In the genomic region with DNA sequence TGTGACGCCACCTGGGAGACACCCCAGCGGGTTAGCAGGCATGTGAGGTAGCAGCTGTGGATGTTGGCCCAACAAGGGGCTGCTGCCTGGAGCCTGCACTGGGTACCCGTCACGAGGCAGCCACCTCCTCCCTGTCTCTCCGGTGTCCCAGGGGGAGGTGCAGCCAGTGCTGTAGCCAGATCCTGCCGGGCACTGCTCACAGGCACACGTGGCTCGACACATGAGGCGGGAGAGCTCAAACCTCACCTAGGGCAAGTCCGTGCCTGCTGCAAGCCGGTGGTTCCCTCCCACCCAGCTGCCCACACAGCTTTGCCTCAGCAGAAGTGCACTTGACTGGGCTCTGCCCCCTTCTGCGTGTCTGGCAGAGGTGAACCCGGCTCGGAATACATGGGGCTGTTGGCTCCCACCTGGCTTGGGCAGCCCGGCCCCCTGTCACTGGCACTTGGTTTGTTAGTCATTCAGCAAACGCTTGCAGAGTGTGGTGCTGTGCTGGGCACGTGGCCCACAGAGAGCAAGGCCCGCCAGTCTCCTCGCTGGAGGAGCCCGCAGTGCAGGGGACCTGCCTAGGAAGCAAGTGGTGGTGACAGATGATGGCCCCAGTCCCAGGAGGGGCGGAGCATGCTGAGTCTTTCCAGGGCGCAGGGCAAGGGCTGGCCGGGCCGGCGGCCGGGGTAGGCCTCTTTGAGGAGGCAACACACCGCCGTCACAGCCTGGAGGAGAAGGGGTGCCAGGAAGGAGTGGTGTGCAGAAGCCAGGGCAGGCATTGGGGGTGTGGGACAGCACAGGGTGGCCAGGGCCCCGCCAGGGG, we compare ENCODE assay signal across 9 cellular contexts. TPM values are rescaled to one million over a fixed set of nuclear protein-coding genes. Genes with fewer than 3 reads are reported as not detected.
DNase-seq lines count a peak whose midpoint lies in the region; ATAC-seq and TF ChIP-seq lines count a peak whose summit lies in the region.
"Had no signal": no experiment of that assay in that cellular context is flagged by ENCODE, and none has a peak within 500 bp of the region (broad histone marks: within the 10 kb centered on the region; RNA-seq: fewer than 3 reads in every experiment).

No MANE protein-coding gene starts in this region.

- no peak overlapping the region for H3K4me3 ChIP-seq in sigmoid colon

- DNase-seq in COR-L47 (lab: John Stamatoyannopoulos, UW) = peak; percentile 86
- peak; percentile 88 for DNase-seq in NCI-H2171 (lab: John Stamatoyannopoulos, UW)
- DNase-seq in midbrain (lab: John Stamatoyannopoulos, UW) = peak; percentile 37
- DNase-seq in sigmoid colon = no peak
- DNase-seq in GM03348 (ENCODE audit: low spot score) = no peak

- no peak overlapping the region for H3K27ac ChIP-seq in sigmoid colon

- no peaks in the 10 kb centered on the region for H3K9me3 ChIP-seq in sigmoid colon

- peaks cover 34% of the 10 kb centered on the region for H3K27me3 Mint-ChIP-seq in dendritic cell treated with granulocyte-macrophage colony-stimulating factor and Interleukin-4, amounts not matched to agents 40 ng/mL and 50 ng/mL, for 4 days

- H3K36me3 Mint-ChIP-seq in dendritic cell treated with granulocyte-macrophage colony-stimulating factor and Interleukin-4, amounts not matched to agents 40 ng/mL and 50 ng/mL, for 4 days (ENCODE audit: low read depth) = no peaks in the 10 kb centered on the region

- no peak overlapping the region for H3K4me3 Mint-ChIP-seq in dendritic cell treated with granulocyte-macrophage colony-stimulating factor and Interleukin-4, amounts not matched to agents 40 ng/mL and 50 ng/mL, for 4 days
- H3K4me3 Mint-ChIP-seq: B cell had no signal

- H3K4me1 ChIP-seq in sigmoid colon = peaks cover 0 to 5% (median 0%) of the 10 kb centered on the region in 4 donors

- no peak for TF ChIP-seq POLR2A in sigmoid colon (IDR thresholded peaks at IDR 0.05)

- no peak for TF ChIP-seq CTCF in sigmoid colon (IDR thresholded peaks at IDR 0.05)

- H3K27ac Mint-ChIP-seq in dendritic cell treated with granulocyte-macrophage colony-stimulating factor and Interleukin-4, amounts not matched to agents 40 ng/mL and 50 ng/mL, for 4 days = peak overlapping the region; percentile 98
- H3K27ac Mint-ChIP-seq: B cell had no signal

- H3K27me3 ChIP-seq in sigmoid colon = peaks cover 0 to 5% (median 0%) of the 10 kb centered on the region in 3 donors

- H3K9me3 Mint-ChIP-seq in dendritic cell treated with granulocyte-macrophage colony-stimulating factor and Interleukin-4, amounts not matched to agents 40 ng/mL and 50 ng/mL, for 4 days = no peaks in the 10 kb centered on the region

- H3K4me1 Mint-ChIP-seq in dendritic cell treated with granulocyte-macrophage colony-stimulating factor and Interleukin-4, amounts not matched to agents 40 ng/mL and 50 ng/mL, for 4 days (ENCODE audit: low read depth) = peaks cover 58% of the 10 kb centered on the region

- intact Hi-C loops in dendritic cell treated with granulocyte-macrophage colony-stimulating factor and Interleukin-4, amounts not matched to agents 40 ng/mL and 50 ng/mL, for 4 days (cut with micrococcal nuclease) = no loop called here
- intact Hi-C loops in sigmoid colon (cut with DNase I) = no loop called here

- TF ChIP-seq EP300 in sigmoid colon (IDR thresholded peaks at IDR 0.05) = no peak

- no peaks in the 10 kb centered on the region for H3K36me3 ChIP-seq in sigmoid colon

- ATAC-seq in GM18909 (IDR thresholded peaks at IDR 0.05; ENCODE audit: poor library complexity, unreplicated experiment) = no peak
- no peak for ATAC-seq in GM21360 (IDR thresholded peaks at IDR 0.05; ENCODE audit: unreplicated experiment)

- 39 to 78% methylated on average over 29 of the region's 29 CpGs for WGBS in sigmoid colon, 2 donors

RNA-seq across cellular contexts. Expression of gene SH3TC1, which starts 10.1 kb away (rescaled TPM):
- 10 to 100 TPM in 1 of 4 donors, 1 to 10 TPM in 3; 6.4 to 24.4 (median 8.3) TPM for total RNA-seq in sigmoid colon
- polyA plus RNA-seq in sigmoid colon = 10 to 100 TPM in 1 of 3 donors, 1 to 10 TPM in 2; 3.0 to 14.2 (median 3.7) TPM

RNA-seq across cellular contexts. Expression of gene ABLIM2, which starts 30.3 kb away (rescaled TPM):
- total RNA-seq in sigmoid colon = 1 to 10 TPM; 3.1 to 8.9 (median 5.6) TPM
- 10 to 100 TPM in 2 of 3 donors, 1 to 10 TPM in 1; 7.4 to 15.0 (median 11.3) TPM for polyA plus RNA-seq in sigmoid colon

Comparison
In these comparisons a context has a peak if more than half of its experiments do, and no peak if none do; other contexts are left out.
1. DNase-seq: peak in COR-L47 (single experiment), NCI-H2171 (single experiment) and midbrain (single experiment); none in sigmoid colon (single experiment) and GM03348 (single experiment).